ENCODE assay signal across 8 cellular contexts in genomic region chr2:19933351-19933981, GRCh38. TPM values are rescaled to one million over a fixed set of nuclear protein-coding genes. Genes with fewer than 3 reads are reported as not detected.
DNase-seq lines count a peak whose midpoint lies in the region; ATAC-seq and TF ChIP-seq lines count a peak whose summit lies in the region.

No MANE protein-coding gene starts in this region.

- peak overlapping the region; percentile 84 for H3K27ac Mint-ChIP-seq in osteocyte (ENCODE audit: unreplicated experiment)

- ATAC-seq in GM18868 (IDR thresholded peaks at IDR 0.05; ENCODE audit: unreplicated experiment) (peak; percentile 93), HG03097 (IDR thresholded peaks at IDR 0.05; ENCODE audit: low FRiP score, unreplicated experiment) (peak; percentile 76), right cardiac atrium (no peak), left lobe of liver (no peak), GM19467 (IDR thresholded peaks at IDR 0.05; ENCODE audit: unreplicated experiment) (no peak)

- H3K4me3 ChIP-seq in astrocyte of the spinal cord (ENCODE audit: low read depth, low read length) = no peak overlapping the region
- H3K4me3 ChIP-seq in right cardiac atrium (ENCODE audit: low read length) = no peak overlapping the region

- no peaks in the 10 kb centered on the region for H3K4me1 ChIP-seq in right cardiac atrium (ENCODE audit: control insufficient read depth, insufficient read depth, low read length)

- in situ Hi-C loops in astrocyte of the spinal cord (cut with HindIII; ENCODE audit: low sequenced_read_pairs) = no loop called here

- TF ChIP-seq CTCF in astrocyte of the spinal cord (IDR thresholded peaks at IDR 0.05; ENCODE audit: low read depth, low read length) (no peak), osteocyte (IDR thresholded peaks at IDR 0.05) (no peak)

- DNase-seq in astrocyte of the spinal cord (ENCODE audit: low read depth, low spot score) = peak; percentile 72
- DNase-seq in osteocyte (ENCODE audit: extremely low spot score, unreplicated experiment) = no peak
- no peak for DNase-seq in MV-4-11 (lab: John Stamatoyannopoulos, UW)
- no peak for DNase-seq in right cardiac atrium
- no peak for DNase-seq in left lobe of liver (ENCODE audit: low spot score)

- peaks cover 43% of the 10 kb centered on the region for H3K36me3 Mint-ChIP-seq in osteocyte (ENCODE audit: unreplicated experiment)

- peak overlapping the region; percentile 55 for H3K4me3 Mint-ChIP-seq in osteocyte (ENCODE audit: unreplicated experiment)

- no peaks in the 10 kb centered on the region for H3K27me3 Mint-ChIP-seq in osteocyte (ENCODE audit: unreplicated experiment)

- intact Hi-C loops in right cardiac atrium (cut with DNase I) = no loop called here

- 46% methylated on average over 5 of the region's 5 CpGs for WGBS in right cardiac atrium

- no peaks in the 10 kb centered on the region for H3K27me3 ChIP-seq in right cardiac atrium (ENCODE audit: control insufficient read depth, insufficient read depth)

- peaks cover 20% of the 10 kb centered on the region for H3K4me1 Mint-ChIP-seq in osteocyte (ENCODE audit: unreplicated experiment)

- H3K9me3 Mint-ChIP-seq in osteocyte (ENCODE audit: unreplicated experiment) = peaks cover 1% of the 10 kb centered on the region

- H3K27ac ChIP-seq in right cardiac atrium (ENCODE audit: low read length) = no peak overlapping the region

- no peaks in the 10 kb centered on the region for H3K9me3 ChIP-seq in right cardiac atrium (ENCODE audit: control insufficient read depth, low read length)

RNA-seq across cellular contexts. Expression of gene TTC32, which starts 31.7 kb away (rescaled TPM):
- total RNA-seq in osteocyte (13.1 and 16.1 TPM in 2 replicates), right cardiac atrium (1 to 10 TPM; 5.3 to 8.7 (median 6.8) TPM), left lobe of liver (4.9 TPM)
- 8.1 TPM for polyA plus RNA-seq in right cardiac atrium

RNA-seq across cellular contexts. Expression of gene WDR35, which starts 56.4 kb away (rescaled TPM):
- total RNA-seq in osteocyte = 11.0 and 11.4 TPM in 2 replicates
- total RNA-seq in right cardiac atrium = 1 to 10 TPM; 6.2 to 7.2 (median 6.9) TPM
- 2.2 TPM for polyA plus RNA-seq in right cardiac atrium
- 1.5 TPM for total RNA-seq in left lobe of liver

Comparison
In these comparisons a context has a peak if more than half of its experiments do, and no peak if none do; other contexts are left out.
1. ATAC-seq: peak in GM18868 (single experiment) and HG03097 (single experiment); none in right cardiac atrium (0 of 2), left lobe of liver (single experiment) and GM19467 (single experiment).